14 cellular contexts compared by ENCODE assay signal in the genomic region with DNA sequence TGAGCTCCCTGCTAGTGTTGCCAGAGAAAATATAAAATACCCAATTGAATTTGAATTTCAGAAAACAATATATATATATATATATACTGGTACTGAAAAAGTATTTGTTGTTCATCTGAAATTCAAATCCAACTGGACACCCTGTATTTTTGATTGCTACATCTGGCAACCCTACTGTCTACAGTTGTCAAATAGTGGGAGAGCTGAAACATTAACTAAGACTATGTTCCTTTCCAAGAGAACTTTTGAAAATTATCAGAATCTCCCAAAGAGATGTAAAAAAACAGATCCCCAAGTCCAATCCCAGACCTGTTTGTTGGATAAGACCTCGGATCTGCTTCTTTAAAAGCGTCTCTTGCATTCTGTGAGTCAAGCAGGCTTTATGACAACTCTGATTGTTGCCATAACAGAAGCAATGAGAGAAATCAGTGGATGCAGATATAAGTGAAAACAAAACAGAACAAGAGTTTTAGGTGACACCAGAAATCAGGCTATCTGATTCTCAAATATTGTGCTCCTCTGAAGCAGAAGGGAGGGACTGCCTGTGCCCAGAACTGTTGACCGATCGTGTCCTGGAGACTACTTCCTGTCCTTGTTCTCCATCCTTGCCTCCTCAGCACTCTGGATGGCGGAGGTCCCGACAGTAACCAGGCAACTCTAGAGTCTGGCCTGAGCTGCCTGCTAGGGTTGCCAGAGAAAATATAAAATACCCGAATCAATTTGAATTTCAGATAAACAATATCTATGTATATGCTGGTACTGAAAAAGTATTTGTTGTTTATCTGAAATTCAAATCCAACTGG.
DNase-seq lines count a peak whose midpoint lies in the region; ATAC-seq, FAIRE-seq and TF ChIP-seq lines count a peak whose summit lies in the region.
"Had no signal": no experiment of that assay in that cellular context is flagged by ENCODE, and none has a peak within 500 bp of the region (broad histone marks: within the 10 kb centered on the region; RNA-seq: fewer than 3 reads in every experiment).

No MANE protein-coding gene starts in this region.

- H3K79me2 ChIP-seq in ACC112 (ENCODE audit: control insufficient read depth, insufficient read depth, low read length, unreplicated experiment): no peaks in the 10 kb centered on the region

- intact Hi-C loops in ascending aorta (cut with DNase I): no loop called here
- intact Hi-C loops in heart right ventricle (cut with DNase I): no loop called here
- intact Hi-C loops in pancreas (cut with DNase I): no loop called here

- FAIRE-seq in pancreas (lab: Jason Lieb, UNC): no peak
- FAIRE-seq in RCC 7860 (lab: Jason Lieb, UNC): no peak
- FAIRE-seq: H54 had no signal

- 39 to 40% methylated on average over 7 of the region's 7 CpGs for WGBS in heart right ventricle, 2 donors
- 58 to 74% methylated on average over 7 of the region's 7 CpGs for WGBS in pancreas, 2 donors

- DNase-seq in ascending aorta (ENCODE audit: low spot score in 2 of 2) (no peak), heart right ventricle (peak; percentile 16 to 18), pancreas (peak in 1 of 6 donors; percentile 25), RCC 7860 (ENCODE audit: low spot score) (no peak), occipital lobe (lab: John Stamatoyannopoulos, UW) (no peak)
- DNase-seq: 8988T, EL, KG1, NCI-H1092 treated with DMSO at 0.1 percent for 48 hours, NCI-H1694 had no signal

- H3K4me1 ChIP-seq in ACC112 (ENCODE audit: control insufficient read depth, insufficient read depth, low read length, unreplicated experiment) (peaks cover 2% of the 10 kb centered on the region), ascending aorta (no peaks in the 10 kb centered on the region), heart right ventricle (peaks cover 0 to 11% (median 0%) of the 10 kb centered on the region in 9 donors), pancreas (no peaks in the 10 kb centered on the region)

- no peak overlapping the region for H3K4me3 ChIP-seq in ACC112 (ENCODE audit: low read depth, low read length)
- no peak overlapping the region for H3K4me3 ChIP-seq in ascending aorta
- H3K4me3 ChIP-seq in heart right ventricle: no peak overlapping the region
- H3K4me3 ChIP-seq in pancreas: no peak overlapping the region

- ATAC-seq in heart right ventricle (peak; percentile 61 to 91 (median 76)), pancreas (peak in 3 of 4 donors; percentile 31 to 91 (median 88)), HG02973 (IDR thresholded peaks at IDR 0.05; ENCODE audit: unreplicated experiment) (no peak), GM21576 (IDR thresholded peaks at IDR 0.05; ENCODE audit: unreplicated experiment) (no peak)

- H3K27ac ChIP-seq in ACC112 (ENCODE audit: low read depth, low read length) (no peak overlapping the region), ascending aorta (peak overlapping the region; percentile 6 to 13), heart right ventricle (peak overlapping the region in 4 of 10 donors; percentile 26 to 39 (median 32)), pancreas (no peak overlapping the region)

- H2AFZ ChIP-seq in ACC112 (ENCODE audit: low read length, unreplicated experiment): peak overlapping the region; percentile 6

- H3K36me3 ChIP-seq in ACC112 (ENCODE audit: insufficient read depth, low read length): no peaks in the 10 kb centered on the region
- no peaks in the 10 kb centered on the region for H3K36me3 ChIP-seq in ascending aorta
- H3K36me3 ChIP-seq in heart right ventricle: no peaks in the 10 kb centered on the region
- no peaks in the 10 kb centered on the region for H3K36me3 ChIP-seq in pancreas

- H3K27me3 ChIP-seq in ACC112 (ENCODE audit: insufficient read depth, low read length) (no peaks in the 10 kb centered on the region), ascending aorta (no peaks in the 10 kb centered on the region), heart right ventricle (no peaks in the 10 kb centered on the region), pancreas (no peaks in the 10 kb centered on the region)

- no peaks in the 10 kb centered on the region for H3K9me3 ChIP-seq in ascending aorta
- no peaks in the 10 kb centered on the region for H3K9me3 ChIP-seq in heart right ventricle
- no peaks in the 10 kb centered on the region for H3K9me3 ChIP-seq in pancreas

- TF ChIP-seq CTCF in ascending aorta (IDR thresholded peaks at IDR 0.05) (no peak), heart right ventricle (IDR thresholded peaks at IDR 0.05) (no peak), pancreas (IDR thresholded peaks at IDR 0.05) (no peak)

Comparison
In these comparisons a context has a peak if more than half of its experiments do, and no peak if none do; other contexts are left out.
1. H3K27ac ChIP-seq: peak in ascending aorta (2 of 2); none in ACC112 (single experiment) and pancreas (0 of 4).
2. DNase-seq: peak in heart right ventricle (2 of 2); none in ascending aorta (0 of 2), RCC 7860 (single experiment) and occipital lobe (single experiment).
3. ATAC-seq: peak in heart right ventricle (8 of 8) and pancreas (3 of 4); none in HG02973 (single experiment) and GM21576 (single experiment).